In genomic region chr4:87543835-87544461, GRCh38 we compare ENCODE assay signal across 9 cellular contexts. TPM values are rescaled to one million over a fixed set of nuclear protein-coding genes. Genes with fewer than 3 reads are reported as not detected.
A peak's percentile ranks its signal among the peaks of the same experiment; 100 is the strongest.
DNase-seq lines count a peak whose midpoint lies in the region; ATAC-seq and TF ChIP-seq lines count a peak whose summit lies in the region.
"Had no signal": no experiment of that assay in that cellular context is flagged by ENCODE, and none has a peak within 500 bp of the region (broad histone marks: within the 10 kb centered on the region; RNA-seq: fewer than 3 reads in every experiment).

No MANE protein-coding gene starts in this region.

- no peak overlapping the region for H3K14ac ChIP-seq in neuronal stem cell (ENCODE audit: low read length)

- CTCF ChIA-PET in CD4-positive, alpha-beta T cell (lab: Charles Lee): no interaction called here

- no peaks in the 10 kb centered on the region for H3K27me3 ChIP-seq in GM06990 (replicated peaks; ENCODE audit: control insufficient read depth, insufficient read depth, low read length)
- no peaks in the 10 kb centered on the region for H3K27me3 ChIP-seq in neuronal stem cell (ENCODE audit: control insufficient read depth in 3 of 3, insufficient read depth in 3 of 3, low read depth in 1 of 3, low read length in 3 of 3)
- H3K27me3 ChIP-seq in CD4-positive, alpha-beta T cell (ENCODE audit: control insufficient read depth, insufficient read depth, low read length): no peaks in the 10 kb centered on the region

- no peaks in the 10 kb centered on the region for H3K27me3 Mint-ChIP-seq in endothelial cell (ENCODE audit: unreplicated experiment)
- H3K27me3 Mint-ChIP-seq in CD4-positive, alpha-beta T cell: peaks cover 8% of the 10 kb centered on the region

- no CpG with 5 or more reads among the region's 3 CpGs for WGBS in neuronal stem cell (ENCODE audit: extremely low coverage in 2 of 2, insufficient read length in 2 of 2, insufficient replicate concordance in 1 of 2), 2 donors

- H3K23ac ChIP-seq in neuronal stem cell (ENCODE audit: low read depth, low read length, poor library complexity): no peak overlapping the region

- H3K36me3 ChIP-seq in GM06990 (ENCODE audit: control insufficient read depth, insufficient read depth, low read length): no peaks in the 10 kb centered on the region
- H3K36me3 ChIP-seq in neuronal stem cell (replicated peaks in 1 of 2; ENCODE audit: control insufficient read depth in 2 of 2, insufficient read depth in 2 of 2, low read length in 2 of 2): no peaks in the 10 kb centered on the region
- H3K36me3 ChIP-seq: SJSA1 had no signal

- H3K4ac ChIP-seq in neuronal stem cell (ENCODE audit: low read length): no peak overlapping the region

- no peak overlapping the region for H2BK120ac ChIP-seq in neuronal stem cell (ENCODE audit: low read depth, low read length)

- no peaks in the 10 kb centered on the region for H3K4me1 Mint-ChIP-seq in endothelial cell (ENCODE audit: unreplicated experiment)
- no peaks in the 10 kb centered on the region for H3K4me1 Mint-ChIP-seq in CD4-positive, alpha-beta T cell (ENCODE audit: low read depth)

- H3K36me3 Mint-ChIP-seq in endothelial cell (ENCODE audit: low read depth, unreplicated experiment): no peaks in the 10 kb centered on the region
- H3K36me3 Mint-ChIP-seq in CD4-positive, alpha-beta T cell (ENCODE audit: low read depth): no peaks in the 10 kb centered on the region

- H3K4me1 ChIP-seq in neuronal stem cell (ENCODE audit: control insufficient read depth in 2 of 2, insufficient read depth in 1 of 2, low read depth in 1 of 2, low read length in 2 of 2): peaks cover 4 to 8% of the 10 kb centered on the region in 2 donors
- H3K4me1 ChIP-seq: SJSA1 had no signal

- H3K27ac ChIP-seq in neuronal stem cell (replicated peaks; ENCODE audit: low read length): no peak overlapping the region
- no peak overlapping the region for H3K27ac ChIP-seq in CD4-positive, alpha-beta T cell (ENCODE audit: low read depth, low read length)
- H3K27ac ChIP-seq: SJSA1 had no signal

- H3K18ac ChIP-seq in neuronal stem cell (ENCODE audit: low read length): no peak overlapping the region

- no peaks in the 10 kb centered on the region for H3K9me3 ChIP-seq in neuronal stem cell (replicated peaks in 1 of 2; ENCODE audit: control insufficient read depth in 2 of 2, insufficient read depth in 1 of 2, low read depth in 1 of 2, low read length in 2 of 2)
- no peaks in the 10 kb centered on the region for H3K9me3 ChIP-seq in CD4-positive, alpha-beta T cell (ENCODE audit: control insufficient read depth, low read length)
- H3K9me3 ChIP-seq: SJSA1 had no signal

- H2AFZ ChIP-seq in neuronal stem cell (ENCODE audit: low read length): peak overlapping the region; percentile 78

- no peak overlapping the region for H3K4me3 ChIP-seq in GM06990 (replicated peaks; ENCODE audit: low read depth, low read length)
- H3K4me3 ChIP-seq in neuronal stem cell (ENCODE audit: low read length in 2 of 2): no peak overlapping the region
- H3K4me3 ChIP-seq: SJSA1 had no signal

- TF ChIP-seq CTCF in GM06990 (IDR thresholded peaks at IDR 0.05; ENCODE audit: insufficient read depth, low read length, poor library complexity, severe bottlenecking): peak; percentile 37
- peak; percentile 23 for TF ChIP-seq CTCF in endothelial cell (IDR thresholded peaks at IDR 0.05; ENCODE audit: unreplicated experiment)
- no peak for TF ChIP-seq CTCF in CD4-positive, alpha-beta T cell (IDR thresholded peaks at IDR 0.05)

- no peak overlapping the region for H2BK15ac ChIP-seq in neuronal stem cell (ENCODE audit: low read length)

- no peak for ATAC-seq in CD4-positive, alpha-beta T cell (ENCODE audit: poor library complexity)
- no peak for ATAC-seq in GM18517 (IDR thresholded peaks at IDR 0.05; ENCODE audit: unreplicated experiment)
- ATAC-seq in GM18520 (IDR thresholded peaks at IDR 0.05; ENCODE audit: unreplicated experiment): no peak

- no peak overlapping the region for H3K4me2 ChIP-seq in neuronal stem cell (ENCODE audit: insufficient read depth, low read length, poor library complexity, severe bottlenecking)

- H4K8ac ChIP-seq in neuronal stem cell (ENCODE audit: low read depth, low read length): no peak overlapping the region

- H3K4me3 Mint-ChIP-seq in endothelial cell (ENCODE audit: unreplicated experiment): no peak overlapping the region
- H3K4me3 Mint-ChIP-seq in CD4-positive, alpha-beta T cell: no peak overlapping the region

- H3K27ac Mint-ChIP-seq in endothelial cell (ENCODE audit: unreplicated experiment): no peak overlapping the region
- no peak overlapping the region for H3K27ac Mint-ChIP-seq in CD4-positive, alpha-beta T cell

- H2AK5ac ChIP-seq in neuronal stem cell (ENCODE audit: low read depth, low read length): no peak overlapping the region

- intact Hi-C loops in CD4-positive, alpha-beta T cell (cut with DNase I, micrococcal nuclease): no loop called here

- DNase-seq in GM06990 (ENCODE audit: extremely low read depth, insufficient read length): no peak
- peak; percentile 32 for DNase-seq in NCI-H460 (ENCODE audit: extremely low read depth, low read depth)
- DNase-seq in endothelial cell (ENCODE audit: low spot score): peak; percentile 20
- DNase-seq in neuronal stem cell (ENCODE audit: low spot score): no peak
- no peak for DNase-seq in CD4-positive, alpha-beta T cell
- no peak for DNase-seq in ureter (ENCODE audit: low spot score)

- H2BK12ac ChIP-seq in neuronal stem cell (ENCODE audit: low read length): no peak overlapping the region

- POLR2A ChIA-PET in CD4-positive, alpha-beta T cell (lab: Charles Lee): no interaction called here

- no peak overlapping the region for H4K91ac ChIP-seq in neuronal stem cell (ENCODE audit: low read depth, low read length, poor library complexity)

- no peaks in the 10 kb centered on the region for H3K79me1 ChIP-seq in neuronal stem cell (ENCODE audit: low read depth, low read length)

- no peak overlapping the region for H3K9ac ChIP-seq in neuronal stem cell (ENCODE audit: low read depth, low read length, poor library complexity)

- H3K9me3 Mint-ChIP-seq in endothelial cell (ENCODE audit: unreplicated experiment): no peaks in the 10 kb centered on the region
- no peaks in the 10 kb centered on the region for H3K9me3 Mint-ChIP-seq in CD4-positive, alpha-beta T cell

- no peak overlapping the region for H2BK5ac ChIP-seq in neuronal stem cell (ENCODE audit: low read length)

RNA-seq across cellular contexts. Expression of gene SPARCL1, which starts 14.8 kb away (rescaled TPM):
- total RNA-seq in NCI-H460 (2014; rRNA removed; shearing (Covaris generic)): not detected in 2 replicates
- not detected in 2 replicates for polyA plus RNA-seq in NCI-H460 (2014; cell fraction: nucleus; rRNA removed)
- total RNA-seq in endothelial cell (ENCODE audit: unreplicated experiment) (3.3 TPM), ureter (400 TPM)
- 0.01 TPM for polyA plus RNA-seq in neuronal stem cell (2013, experiment 1 of 2)
- 0.08 TPM for polyA plus RNA-seq in neuronal stem cell (2013, experiment 2 of 2)
- not detected for total RNA-seq in CD4-positive, alpha-beta T cell
- total RNA-seq: SJSA1 had no signal

Comparison
In these comparisons a context has a peak if more than half of its experiments do, and no peak if none do; other contexts are left out.
1. DNase-seq: peak in NCI-H460 (single experiment) and endothelial cell (single experiment); none in GM06990 (single experiment), neuronal stem cell (single experiment), CD4-positive, alpha-beta T cell (0 of 10) and ureter (single experiment).
2. RNA of gene SPARCL1, which starts 14.8 kb away (total RNA-seq): 400 TPM in ureter (single experiment); 3.3 TPM in endothelial cell (single experiment), not detected in NCI-H460 and not detected in CD4-positive, alpha-beta T cell; every median in the first group is over 10 times any median in the second.